In genomic region chr3:47404955-47405790, GRCh38 we compare ENCODE assay signal across 10 cellular contexts. TPM values are rescaled to one million over a fixed set of nuclear protein-coding genes. Genes with fewer than 3 reads are reported as not detected.
DNase-seq lines count a peak whose midpoint lies in the region; ATAC-seq and TF ChIP-seq lines count a peak whose summit lies in the region.
"Had no signal": no experiment of that assay in that cellular context is flagged by ENCODE, and none has a peak within 500 bp of the region (broad histone marks: within the 10 kb centered on the region; RNA-seq: fewer than 3 reads in every experiment).

No MANE protein-coding gene starts in this region.

- TF ChIP-seq CTCF in chondrocyte (IDR thresholded peaks at IDR 0.05) (no peak), type B pancreatic cell (conservative IDR thresholded peaks at IDR 0.05) (no peak)

- peaks cover 15% of the 10 kb centered on the region for H3K36me3 ChIP-seq in H7 (replicated peaks; ENCODE audit: control insufficient read depth, insufficient read depth, low read length)

- H3K4me3 Mint-ChIP-seq in chondrocyte (ENCODE audit: unreplicated experiment), result no peak overlapping the region
- no peak overlapping the region for H3K4me3 Mint-ChIP-seq in stimulated activated effector memory CD8-positive, alpha-beta T cell treated with anti-CD3 and anti-CD28 coated beads, Interleukin-12 subunit alpha, Interleukin-12 subunit beta, amount 100 ng/mL, for 72 hours
- H3K4me3 Mint-ChIP-seq in type B pancreatic cell, result no peak overlapping the region
- H3K4me3 Mint-ChIP-seq: activated CD8-positive, alpha-beta memory T cell treated with anti-CD3 and anti-CD28 coated beads, Interleukin-2, amount 10 ng/mL, durations not matched to agents 7 days and 5 days had no signal

- no peaks in the 10 kb centered on the region for H3K27me3 ChIP-seq in H7 (ENCODE audit: control insufficient read depth, insufficient read depth, low read length)

- DNase-seq in H7 (peak; percentile 40), chondrocyte (ENCODE audit: low spot score) (no peak), inferior parietal cortex (ENCODE audit: extremely low spot score) (peak; percentile 63), NCI-H2081 treated with DMSO at 0.1 percent for 48 hours (lab: John Stamatoyannopoulos, UW) (no peak), type B pancreatic cell (ENCODE audit: extremely low spot score, unreplicated experiment) (no peak)
- no peak for DNase-seq in stimulated activated effector memory CD8-positive, alpha-beta T cell treated with anti-CD3 and anti-CD28 coated beads, Interleukin-12 subunit alpha, Interleukin-12 subunit beta, amount 100 ng/mL, for 72 hours (ENCODE audit: low spot score in 2 of 2)
- no peak for DNase-seq in NK-92 treated with Interleukin-12 subunit alpha and Interleukin-12 subunit beta, amount 100 ng/mL, for 24 hours (lab: John Stamatoyannopoulos, UW)
- DNase-seq: activated CD8-positive, alpha-beta memory T cell treated with anti-CD3 and anti-CD28 coated beads, Interleukin-2, amount 10 ng/mL, durations not matched to agents 7 days and 5 days; DND-41 had no signal

- H3K4me1 Mint-ChIP-seq in chondrocyte (ENCODE audit: low read depth) (peaks cover 20% of the 10 kb centered on the region), type B pancreatic cell (ENCODE audit: unreplicated experiment) (no peaks in the 10 kb centered on the region)
- no peaks in the 10 kb centered on the region for H3K4me1 Mint-ChIP-seq in stimulated activated effector memory CD8-positive, alpha-beta T cell treated with anti-CD3 and anti-CD28 coated beads, Interleukin-12 subunit alpha, Interleukin-12 subunit beta, amount 100 ng/mL, for 72 hours

- no peak for ATAC-seq in stimulated activated effector memory CD8-positive, alpha-beta T cell treated with anti-CD3 and anti-CD28 coated beads, Interleukin-12 subunit alpha, Interleukin-12 subunit beta, amount 100 ng/mL, for 72 hours
- ATAC-seq in HG02571 (IDR thresholded peaks at IDR 0.05; ENCODE audit: unreplicated experiment), result no peak
- ATAC-seq: activated CD8-positive, alpha-beta memory T cell treated with anti-CD3 and anti-CD28 coated beads, Interleukin-2, amount 10 ng/mL, durations not matched to agents 7 days and 5 days had no signal

- H3K27me3 Mint-ChIP-seq in chondrocyte (ENCODE audit: low read depth) (no peaks in the 10 kb centered on the region), type B pancreatic cell (no peaks in the 10 kb centered on the region)
- H3K27me3 Mint-ChIP-seq: activated CD8-positive, alpha-beta memory T cell treated with anti-CD3 and anti-CD28 coated beads, Interleukin-2, amount 10 ng/mL, durations not matched to agents 7 days and 5 days had no signal

- peaks cover 9% of the 10 kb centered on the region for H3K36me3 Mint-ChIP-seq in chondrocyte (ENCODE audit: low read depth)
- H3K36me3 Mint-ChIP-seq in stimulated activated effector memory CD8-positive, alpha-beta T cell treated with anti-CD3 and anti-CD28 coated beads, Interleukin-12 subunit alpha, Interleukin-12 subunit beta, amount 100 ng/mL, for 72 hours, result peaks cover 51% of the 10 kb centered on the region
- peaks cover 4% of the 10 kb centered on the region for H3K36me3 Mint-ChIP-seq in type B pancreatic cell

- no peak overlapping the region for H3K4me3 ChIP-seq in H7 (ENCODE audit: insufficient read depth, low read depth, low read length)

- H3K9me3 Mint-ChIP-seq in chondrocyte (ENCODE audit: low read depth) (no peaks in the 10 kb centered on the region), type B pancreatic cell (no peaks in the 10 kb centered on the region)
- no peaks in the 10 kb centered on the region for H3K9me3 Mint-ChIP-seq in stimulated activated effector memory CD8-positive, alpha-beta T cell treated with anti-CD3 and anti-CD28 coated beads, Interleukin-12 subunit alpha, Interleukin-12 subunit beta, amount 100 ng/mL, for 72 hours

- peak overlapping the region; percentile 71 for H3K27ac Mint-ChIP-seq in chondrocyte (ENCODE audit: unreplicated experiment)
- H3K27ac Mint-ChIP-seq in stimulated activated effector memory CD8-positive, alpha-beta T cell treated with anti-CD3 and anti-CD28 coated beads, Interleukin-12 subunit alpha, Interleukin-12 subunit beta, amount 100 ng/mL, for 72 hours, result peak overlapping the region; percentile 61
- H3K27ac Mint-ChIP-seq in type B pancreatic cell, result no peak overlapping the region
- H3K27ac Mint-ChIP-seq: activated CD8-positive, alpha-beta memory T cell treated with anti-CD3 and anti-CD28 coated beads, Interleukin-2, amount 10 ng/mL, durations not matched to agents 7 days and 5 days had no signal

RNA-seq across cellular contexts. Expression of gene PTPN23, which starts 24.4 kb away (rescaled TPM):
- 18.7 and 21.7 TPM in 2 replicates for total RNA-seq in H7 (2014; rRNA removed; shearing (Covaris generic))
- total RNA-seq in chondrocyte, result 43.5 to 49.5 TPM (median 47.8 TPM) in 3 replicates
- total RNA-seq in type B pancreatic cell (ENCODE audit: low replicate concordance), result 52.5 and 54.1 TPM in 2 replicates

Comparison
In these comparisons a context has a peak if more than half of its experiments do, and no peak if none do; other contexts are left out.
1. DNase-seq: peak in H7 (single experiment) and inferior parietal cortex (single experiment); none in chondrocyte (single experiment), stimulated activated effector memory CD8-positive, alpha-beta T cell treated with anti-CD3 and anti-CD28 coated beads, Interleukin-12 subunit alpha, Interleukin-12 subunit beta, amount 100 ng/mL, for 72 hours (0 of 2), NK-92 treated with Interleukin-12 subunit alpha and Interleukin-12 subunit beta, amount 100 ng/mL, for 24 hours (single experiment), NCI-H2081 treated with DMSO at 0.1 percent for 48 hours (single experiment) and type B pancreatic cell (single experiment).